9 cellular contexts compared by ENCODE assay signal in genomic region chr3:138186216-138186615, GRCh38. TPM values are rescaled to one million over a fixed set of nuclear protein-coding genes. Genes with fewer than 3 reads are reported as not detected.
DNase-seq lines count a peak whose midpoint lies in the region; ATAC-seq lines count a peak whose summit lies in the region.
"Had no signal": no experiment of that assay in that cellular context is flagged by ENCODE, and none has a peak within 500 bp of the region (broad histone marks: within the 10 kb centered on the region; RNA-seq: fewer than 3 reads in every experiment).

No MANE protein-coding gene starts in this region.

- H2AFZ ChIP-seq in neuron (ENCODE audit: low read depth, low read length): peak overlapping the region; percentile 86

- H3K4me3 ChIP-seq in neuron (ENCODE audit: low read length): peak overlapping the region; percentile 92

- no peaks in the 10 kb centered on the region for H3K27me3 ChIP-seq in neuron (ENCODE audit: insufficient read depth, low read length)

- H3K4me1 ChIP-seq in neuron (ENCODE audit: insufficient read depth, low read length): peaks cover 22% of the 10 kb centered on the region

- H3K36me3 ChIP-seq in neuron (ENCODE audit: insufficient read depth, low read length): peaks cover 16% of the 10 kb centered on the region

- no peak for ATAC-seq in HG03135 (IDR thresholded peaks at IDR 0.05; ENCODE audit: unreplicated experiment)
- no peak for ATAC-seq in HG02571 (IDR thresholded peaks at IDR 0.05; ENCODE audit: unreplicated experiment)
- ATAC-seq in GM19463 (IDR thresholded peaks at IDR 0.05; ENCODE audit: unreplicated experiment): no peak

- H3K9me3 ChIP-seq in neuron (ENCODE audit: low read length): no peaks in the 10 kb centered on the region

- DNase-seq in ELR (ENCODE audit: low read depth): peak; percentile 22
- DNase-seq in NCI-H146 (lab: John Stamatoyannopoulos, UW): peak; percentile 50
- peak; percentile 12 for DNase-seq in dermis blood vessel endothelial cell
- no peak for DNase-seq in KG1 (lab: John Stamatoyannopoulos, UW)
- DNase-seq: Right ventricle myocardium superior had no signal

RNA-seq across cellular contexts. Expression of gene ARMC8, which starts 0.9 kb away (rescaled TPM):
- total RNA-seq in dermis blood vessel endothelial cell: 54.5 and 59.6 TPM in 2 replicates

RNA-seq across cellular contexts. Expression of gene DBR1, which starts 11.5 kb away (rescaled TPM):
- total RNA-seq in dermis blood vessel endothelial cell: 16.0 and 18.5 TPM in 2 replicates

RNA-seq across cellular contexts. Expression of gene A4GNT, which starts 54.0 kb away (rescaled TPM):
- total RNA-seq in dermis blood vessel endothelial cell: not detected in 2 replicates
- total RNA-seq: Right ventricle myocardium superior had no signal
